8 cellular contexts compared by ENCODE assay signal in the genomic region with DNA sequence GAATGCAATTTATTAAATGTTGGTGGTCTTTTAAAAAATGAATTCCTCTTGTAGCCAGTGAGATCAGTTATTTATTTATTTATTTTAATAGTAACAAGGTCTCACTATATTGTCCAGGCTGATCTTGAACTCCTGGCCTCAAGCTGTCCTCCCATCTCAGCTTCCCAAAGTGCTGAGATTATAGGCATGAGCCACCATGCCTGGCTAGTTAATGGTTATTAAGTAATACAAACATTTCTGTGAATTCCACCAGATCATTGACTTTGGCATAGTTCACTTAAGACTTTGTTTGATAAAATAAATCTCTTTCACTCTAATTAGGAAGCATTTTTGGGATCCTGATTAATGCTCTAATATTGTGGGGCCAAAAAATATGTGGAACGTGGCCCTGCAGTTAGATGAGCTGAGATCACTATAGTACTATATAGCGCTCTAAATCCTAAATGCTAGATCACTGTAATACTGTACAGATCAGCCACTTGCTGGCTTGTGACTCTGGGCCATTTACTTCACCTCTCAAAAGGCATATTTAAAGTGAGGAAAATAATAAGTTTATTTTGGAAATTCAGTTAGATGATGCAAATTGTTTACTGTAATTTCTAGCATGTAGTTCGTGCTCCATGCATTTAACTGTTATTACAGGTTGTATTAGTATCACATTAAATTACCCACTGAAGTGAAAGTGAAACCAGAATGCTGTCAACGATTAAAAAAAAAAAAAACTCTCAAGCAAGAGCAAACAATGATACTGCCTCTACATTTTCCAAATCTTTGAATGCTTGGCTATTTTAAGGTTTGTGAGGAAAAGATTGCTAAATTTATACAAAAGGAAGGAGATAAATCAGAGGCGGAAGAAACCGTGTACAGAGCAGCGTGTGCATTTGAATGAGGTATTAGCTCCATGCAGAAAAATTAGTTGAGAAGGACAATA. TPM values are rescaled to one million over a fixed set of nuclear protein-coding genes. Genes with fewer than 3 reads are reported as not detected.
DNase-seq lines count a peak whose midpoint lies in the region; ATAC-seq and TF ChIP-seq lines count a peak whose summit lies in the region.

No MANE protein-coding gene starts in this region.

- H3K27ac ChIP-seq in foreskin keratinocyte: peak overlapping the region; percentile 39

- peaks cover 18 to 20% (median 19%) of the 10 kb centered on the region in 3 donors for H3K4me1 Mint-ChIP-seq in T-cell
- peaks cover 10% of the 10 kb centered on the region for H3K4me1 Mint-ChIP-seq in stimulated activated memory B cell treated with anti-CD40 and anti-IgM and Interleukin-4, amounts not matched to agents 10 μg/mL and 1 μg/mL and 100 μg/mL, for 72 hours

- DNase-seq in NCI-H748 (lab: John Stamatoyannopoulos, UW; ENCODE audit: unreplicated experiment) (peak; percentile 6), NCI-H748 treated with DMSO at 0.1 percent for 48 hours (lab: John Stamatoyannopoulos, UW) (no peak), T-cell (no peak), foreskin keratinocyte (peak in 1 of 2 donors; percentile 35), NCI-H2029 treated with DMSO at 0.1 percent for 48 hours (lab: John Stamatoyannopoulos, UW) (no peak), NCI-H524 treated with DMSO at 0.1 percent for 48 hours (lab: John Stamatoyannopoulos, UW) (no peak)
- DNase-seq in stimulated activated CD4-positive, alpha-beta T cell treated with anti-CD3 and anti-CD28 coated beads, Interleukin-2, amount 100 ng/mL, for 24 hours: no peak

- peak overlapping the region; percentile 76 to 95 (median 93) for H3K4me3 Mint-ChIP-seq in T-cell
- H3K4me3 Mint-ChIP-seq in stimulated activated memory B cell treated with anti-CD40 and anti-IgM and Interleukin-4, amounts not matched to agents 10 μg/mL and 1 μg/mL and 100 μg/mL, for 72 hours: peak overlapping the region; percentile 100

- H3K27me3 Mint-ChIP-seq in T-cell: no peaks in the 10 kb centered on the region
- H3K27me3 Mint-ChIP-seq in stimulated activated memory B cell treated with anti-CD40 and anti-IgM and Interleukin-4, amounts not matched to agents 10 μg/mL and 1 μg/mL and 100 μg/mL, for 72 hours: no peaks in the 10 kb centered on the region

- ATAC-seq in T-cell (replicated peaks in 1 of 4) (peak; percentile 49 to 75 (median 60)), foreskin keratinocyte (no peak)
- ATAC-seq in stimulated activated memory B cell treated with anti-CD40 and anti-IgM and Interleukin-4, amounts not matched to agents 10 μg/mL and 1 μg/mL and 100 μg/mL, for 72 hours: no peak

- no peak for TF ChIP-seq CTCF in foreskin keratinocyte (conservative IDR thresholded peaks at IDR 0.05)

- CTCF ChIA-PET in T-cell (lab: Charles Lee): interaction anchor here in 1 of 2 donors (1.1 to 2.2 kb wide), 4 partner anchors 12 to 40 kb away, joined by 3 to 9 read pairs (median 4); a partner anchor contains a TSS

- peaks cover 11% of the 10 kb centered on the region for H3K4me1 ChIP-seq in foreskin keratinocyte

- peak overlapping the region; percentile 97 to 98 for H3K27ac Mint-ChIP-seq in T-cell
- peak overlapping the region; percentile 100 for H3K27ac Mint-ChIP-seq in stimulated activated memory B cell treated with anti-CD40 and anti-IgM and Interleukin-4, amounts not matched to agents 10 μg/mL and 1 μg/mL and 100 μg/mL, for 72 hours

- H3K36me3 Mint-ChIP-seq in T-cell: no peaks in the 10 kb centered on the region
- H3K36me3 Mint-ChIP-seq in stimulated activated memory B cell treated with anti-CD40 and anti-IgM and Interleukin-4, amounts not matched to agents 10 μg/mL and 1 μg/mL and 100 μg/mL, for 72 hours: peaks cover 5% of the 10 kb centered on the region

- H3K9me3 Mint-ChIP-seq in T-cell: no peaks in the 10 kb centered on the region
- no peaks in the 10 kb centered on the region for H3K9me3 Mint-ChIP-seq in stimulated activated memory B cell treated with anti-CD40 and anti-IgM and Interleukin-4, amounts not matched to agents 10 μg/mL and 1 μg/mL and 100 μg/mL, for 72 hours

- H3K27me3 ChIP-seq in foreskin keratinocyte: peaks cover 2% of the 10 kb centered on the region

- POLR2A ChIA-PET in T-cell (lab: Charles Lee): interaction anchor here (0.7 to 1.0 kb wide), 3 partner anchors 9 to 281 kb away, joined by 3 to 5 read pairs (median 4); no protein-coding TSS in a partner anchor

RNA-seq across cellular contexts. Expression of a gene that starts 15.9 kb away (rescaled TPM):
- total RNA-seq in T-cell (10 to 100 TPM; 18.4 to 32.6 (median 28.0) TPM), foreskin keratinocyte (18.0 and 24.1 TPM in 2 replicates)
- 8.5 and 12.4 TPM in 2 replicates for polyA plus RNA-seq in foreskin keratinocyte

RNA-seq across cellular contexts. Expression of a gene that starts 22.1 kb away (rescaled TPM):
- total RNA-seq in T-cell (1 to 10 TPM; 4.0 to 7.8 (median 5.3) TPM), foreskin keratinocyte (10.3 and 12.2 TPM in 2 replicates)
- 10.2 and 10.9 TPM in 2 replicates for polyA plus RNA-seq in foreskin keratinocyte

Comparison
In these comparisons a context has a peak if more than half of its experiments do, and no peak if none do; other contexts are left out.
1. ATAC-seq: peak in T-cell (4 of 4); none in foreskin keratinocyte (single experiment) and stimulated activated memory B cell treated with anti-CD40 and anti-IgM and Interleukin-4, amounts not matched to agents 10 μg/mL and 1 μg/mL and 100 μg/mL, for 72 hours (single experiment).